Comparison of ENCODE assay signal across 11 cellular contexts in the genomic region with DNA sequence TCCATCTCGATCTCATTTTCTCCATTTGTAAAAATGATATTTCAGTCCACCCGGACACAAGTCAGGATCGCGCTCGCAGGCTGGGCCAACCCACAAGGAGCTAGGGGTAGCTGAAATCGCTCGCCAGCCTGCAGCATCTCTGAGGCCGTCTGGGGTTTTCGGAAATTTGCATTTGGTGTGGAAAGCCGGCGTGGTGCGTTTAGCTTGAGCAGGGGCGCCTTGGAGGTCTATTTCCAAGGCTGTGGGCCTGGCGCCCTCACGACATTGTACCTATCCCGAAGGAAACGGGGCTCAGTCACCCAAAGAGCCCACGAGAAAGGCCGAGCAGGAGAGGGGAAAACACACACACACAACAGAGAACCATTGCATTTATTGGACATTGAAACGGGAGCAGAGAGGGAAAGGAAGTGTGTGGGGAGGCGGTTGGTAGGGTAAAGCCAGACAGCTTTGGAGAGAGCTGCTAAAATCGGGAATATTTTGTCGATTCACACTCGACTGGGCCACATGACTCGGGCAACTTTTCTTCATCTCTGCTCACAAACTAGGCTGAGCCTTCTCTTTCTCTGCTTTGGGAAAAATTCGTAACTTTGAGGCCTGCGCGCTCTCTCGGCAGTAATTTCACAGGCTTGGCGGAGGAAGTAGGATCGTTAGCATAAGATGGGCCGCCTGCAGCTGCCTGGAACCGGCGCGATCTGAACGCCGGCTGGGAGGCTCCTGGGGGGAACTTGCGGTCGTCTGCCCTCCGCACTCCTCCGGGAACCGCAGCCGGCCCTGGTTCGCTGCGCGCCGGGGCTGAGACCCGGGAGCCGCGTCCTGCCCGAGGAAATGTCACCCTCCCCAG. TPM values are rescaled to one million over a fixed set of nuclear protein-coding genes. Genes with fewer than 3 reads are reported as not detected.
A peak's percentile ranks its signal among the peaks of the same experiment; 100 is the strongest.
DNase-seq lines count a peak whose midpoint lies in the region; ATAC-seq and TF ChIP-seq lines count a peak whose summit lies in the region.
"Had no signal": no experiment of that assay in that cellular context is flagged by ENCODE, and none has a peak within 500 bp of the region (broad histone marks: within the 10 kb centered on the region; RNA-seq: fewer than 3 reads in every experiment).

No MANE protein-coding gene starts in this region.

- H3K27me3 ChIP-seq in NT2/D1 (ENCODE audit: insufficient read depth, insufficient read length), result peaks cover 99% of the 10 kb centered on the region
- peaks cover 43% of the 10 kb centered on the region for H3K27me3 ChIP-seq in foreskin keratinocyte

- H3K4me3 ChIP-seq in NT2/D1 (ENCODE audit: insufficient read length, low read depth) (peak overlapping the region; percentile 32), foreskin fibroblast (ENCODE audit: low read depth in 1 of 2, low read length in 2 of 2) (peak overlapping the region; percentile 45 to 49), skeletal muscle cell (ENCODE audit: low read depth, low read length) (peak overlapping the region; percentile 48)
- H3K4me3 ChIP-seq: lung had no signal

- ATAC-seq in HG03135 (IDR thresholded peaks at IDR 0.05; ENCODE audit: unreplicated experiment) (no peak), foreskin keratinocyte (no peak)

- H3K27ac ChIP-seq in foreskin keratinocyte, result no peak overlapping the region
- H3K27ac ChIP-seq: 22Rv1 had no signal

- peaks cover 9% of the 10 kb centered on the region for H3K4me1 ChIP-seq in NT2/D1 (ENCODE audit: insufficient read depth, insufficient read length)
- H3K4me1 ChIP-seq in foreskin keratinocyte, result peaks cover 2% of the 10 kb centered on the region

- H3K36me3 ChIP-seq in NT2/D1 (ENCODE audit: insufficient read depth, insufficient read length, low read length), result no peaks in the 10 kb centered on the region

- TF ChIP-seq CTCF in foreskin fibroblast (IDR thresholded peaks at IDR 0.05; ENCODE audit: low read depth, low read length), result no peak
- no peak for TF ChIP-seq CTCF in foreskin keratinocyte (conservative IDR thresholded peaks at IDR 0.05)

- H3K9ac ChIP-seq in NT2/D1 (ENCODE audit: insufficient read length, low read depth), result no peak overlapping the region

- DNase-seq in DMS53 (lab: John Stamatoyannopoulos, UW), result peak; percentile 77
- no peak for DNase-seq in DMS53 treated with DMSO at 0.1 percent for 48 hours (lab: John Stamatoyannopoulos, UW; ENCODE audit: unreplicated experiment)
- DNase-seq in NT2/D1 (ENCODE audit: low read depth, low spot score), result no peak
- no peak for DNase-seq in foreskin fibroblast
- no peak for DNase-seq in skeletal muscle cell (ENCODE audit: low read depth)
- no peak for DNase-seq in kidney glomerular epithelial cell (lab: John Stamatoyannopoulos, UW)
- no peak for DNase-seq in foreskin keratinocyte
- DNase-seq: caudate nucleus had no signal

- H3K9me3 ChIP-seq in NT2/D1 (ENCODE audit: insufficient read depth, low read length), result no peaks in the 10 kb centered on the region

RNA-seq across cellular contexts. Expression of gene HOXD8, which starts 1.1 kb away (rescaled TPM):
- total RNA-seq in foreskin keratinocyte, result 6.5 and 10.8 TPM in 2 replicates
- 7.0 and 9.7 TPM in 2 replicates for polyA plus RNA-seq in foreskin keratinocyte

RNA-seq across cellular contexts. Expression of gene HOXD9, which starts 5.9 kb away (rescaled TPM):
- total RNA-seq in foreskin keratinocyte, result 0.14 and 0.37 TPM in 2 replicates
- polyA plus RNA-seq in foreskin keratinocyte, result 0.21 and 0.47 TPM in 2 replicates

RNA-seq across cellular contexts. Expression of gene HOXD10, which starts 11.8 kb away (rescaled TPM):
- not detected in 2 replicates for total RNA-seq in foreskin keratinocyte
- polyA plus RNA-seq in foreskin keratinocyte, result not detected in 2 replicates

RNA-seq across cellular contexts. Expression of gene HOXD11, which starts 21.3 kb away (rescaled TPM):
- not detected in 2 replicates for total RNA-seq in foreskin keratinocyte
- polyA plus RNA-seq in foreskin keratinocyte, result not detected in 2 replicates
- total RNA-seq: lung had no signal
- polyA plus RNA-seq: lung had no signal

RNA-seq across cellular contexts. Expression of gene HOXD4, which starts 23.0 kb away (rescaled TPM):
- 0.32 and 0.82 TPM in 2 replicates for total RNA-seq in foreskin keratinocyte
- polyA plus RNA-seq in foreskin keratinocyte, result 0.39 and 0.83 TPM in 2 replicates
